1 cellular context compared by ENCODE assay signal in the genomic region with DNA sequence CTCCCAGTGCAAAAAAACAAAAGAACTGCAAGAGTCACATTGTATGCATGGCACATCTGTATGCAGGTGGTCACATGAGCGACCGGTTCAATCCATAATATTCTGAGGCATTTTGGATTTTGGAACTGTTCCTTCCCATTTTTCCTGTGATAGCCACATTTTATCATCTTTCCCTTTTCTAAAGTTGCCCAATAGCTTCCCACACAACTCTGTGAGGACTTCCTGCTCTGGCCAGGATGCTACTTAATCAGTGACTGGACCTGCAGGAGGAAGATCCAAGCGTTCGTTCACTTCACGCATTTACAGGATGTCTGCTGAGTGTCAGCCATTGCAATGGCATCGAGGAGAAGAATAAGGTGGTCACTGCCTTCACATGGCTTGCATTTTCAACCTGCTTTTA.
A peak's percentile ranks its signal among the peaks of the same experiment; 100 is the strongest.
TF ChIP-seq lines count a peak whose summit lies in the region.

No MANE protein-coding gene starts in this region.

TF ChIP-seq in K562, 482 proteins besides CTCF, POLR2A, EP300 and RAD21:
- no peak for TF ChIP-seq NR1H2 (CRISPR knock-in tag; IDR thresholded peaks at IDR 0.05)
- no peak for TF ChIP-seq TFAM (CRISPR knock-in tag; conservative IDR thresholded peaks at IDR 0.05)
- no peak for TF ChIP-seq CEBPG (CRISPR knock-in tag; IDR thresholded peaks at IDR 0.05)
- peak in 1 of 2 experiments; percentile 54; a peak in 2 of 4 replicates for TF ChIP-seq CEBPG (tag; conservative IDR thresholded peaks at IDR 0.05 in 1 of 2, IDR thresholded peaks at IDR 0.05 in 1 of 2)
- TF ChIP-seq TARDBP (IDR thresholded peaks at IDR 0.05), result no peak
